18 cellular contexts compared by ENCODE assay signal in the genomic region with DNA sequence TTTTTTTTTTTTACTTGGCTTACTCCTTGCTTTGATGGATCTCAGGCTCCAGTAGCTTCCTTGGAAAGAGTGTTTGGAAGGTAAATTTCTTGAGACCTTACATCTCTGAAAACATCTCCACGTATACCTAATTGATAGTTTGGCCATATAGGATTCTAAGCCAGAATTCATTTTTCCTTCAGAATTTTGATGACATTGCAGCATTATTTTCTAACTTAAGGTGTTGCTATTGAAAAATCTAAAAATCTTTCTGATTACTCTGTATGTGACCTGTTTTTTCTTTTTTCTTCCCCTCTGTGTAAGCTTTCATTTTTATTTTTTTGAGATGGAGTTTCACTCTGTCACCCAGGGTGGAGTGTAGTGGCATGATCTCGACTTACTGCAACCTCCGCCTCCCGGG. TPM values are rescaled to one million over a fixed set of nuclear protein-coding genes. Genes with fewer than 3 reads are reported as not detected.
DNase-seq lines count a peak whose midpoint lies in the region; ATAC-seq and TF ChIP-seq lines count a peak whose summit lies in the region.
"Had no signal": no experiment of that assay in that cellular context is flagged by ENCODE, and none has a peak within 500 bp of the region (broad histone marks: within the 10 kb centered on the region; RNA-seq: fewer than 3 reads in every experiment).

No MANE protein-coding gene starts in this region.

- CTCF ChIA-PET in HEK293T (lab: Yijun Ruan, JAX) = no interaction called here
- CTCF ChIA-PET in CD4-positive, alpha-beta memory T cell (lab: Charles Lee; ENCODE audit: partially characterized antibody) = no interaction called here

- H3K9me3 ChIP-seq in esophagus muscularis mucosa = no peaks in the 10 kb centered on the region
- no peaks in the 10 kb centered on the region for H3K9me3 ChIP-seq in CD4-positive, alpha-beta memory T cell (ENCODE audit: control insufficient read depth in 1 of 2, low read length in 2 of 2)
- H3K9me3 ChIP-seq: HAP-1 had no signal

- no peaks in the 10 kb centered on the region for H3K9me3 Mint-ChIP-seq in activated T-cell treated with anti-CD3 and anti-CD28 coated beads, Interleukin-2, amount 50 U/mL, for 72 hours
- H3K9me3 Mint-ChIP-seq in CD4-positive, alpha-beta memory T cell = peaks cover 0 to 1% (median 0%) of the 10 kb centered on the region in 8 donors
- H3K9me3 Mint-ChIP-seq: CD8-positive, alpha-beta T cell had no signal

- H3K27ac ChIP-seq in VCaP (peak overlapping the region; percentile 4; the same call in 1 of the 2 replicates), esophagus muscularis mucosa (replicated peaks in 1 of 4) (no peak overlapping the region)
- H3K27ac ChIP-seq in CD4-positive, alpha-beta memory T cell (ENCODE audit: low read depth, low read length) = no peak overlapping the region
- H3K27ac ChIP-seq: 22Rv1 had no signal

- H3K4me1 Mint-ChIP-seq in activated T-cell treated with anti-CD3 and anti-CD28 coated beads, Interleukin-2, amount 50 U/mL, for 72 hours (ENCODE audit: low read depth) = peaks cover 8% of the 10 kb centered on the region
- peaks cover 0 to 3% (median 2%) of the 10 kb centered on the region in 4 donors for H3K4me1 Mint-ChIP-seq in CD4-positive, alpha-beta memory T cell

- no peak for TF ChIP-seq EP300 in esophagus muscularis mucosa (IDR thresholded peaks at IDR 0.05)

- no peak for ATAC-seq in activated T-cell treated with anti-CD3 and anti-CD28 coated beads, Interleukin-2, amount 50 U/mL, for 72 hours (replicated peaks in 1 of 2)
- ATAC-seq: CD8-positive, alpha-beta T cell had no signal

- H3K27me3 Mint-ChIP-seq in activated T-cell treated with anti-CD3 and anti-CD28 coated beads, Interleukin-2, amount 50 U/mL, for 72 hours (ENCODE audit: low read depth) = no peaks in the 10 kb centered on the region
- H3K27me3 Mint-ChIP-seq in CD4-positive, alpha-beta memory T cell = no peaks in the 10 kb centered on the region

- POLR2A ChIA-PET in HEK293T (lab: Yijun Ruan, JAX) = interaction anchor here (1.6 kb wide), 1 partner anchor 9 kb away, joined by 4 read pairs; no protein-coding TSS in a partner anchor
- POLR2A ChIA-PET in CD4-positive, alpha-beta memory T cell (lab: Charles Lee; ENCODE audit: partially characterized antibody) = no interaction called here

- intact Hi-C loops in esophagus muscularis mucosa (cut with DNase I) = no loop called here
- intact Hi-C loops in CD4-positive, alpha-beta memory T cell (cut with micrococcal nuclease) = no loop called here

- no peak overlapping the region for H3K4me3 ChIP-seq in esophagus muscularis mucosa
- no peak overlapping the region for H3K4me3 ChIP-seq in CD4-positive, alpha-beta memory T cell (ENCODE audit: low read length in 2 of 2)
- H3K4me3 ChIP-seq: HAP-1 had no signal

- no peak overlapping the region for H3K4me3 Mint-ChIP-seq in activated T-cell treated with anti-CD3 and anti-CD28 coated beads, Interleukin-2, amount 50 U/mL, for 72 hours
- H3K4me3 Mint-ChIP-seq in CD4-positive, alpha-beta memory T cell = peak overlapping the region in 1 of 8 donors; percentile 7
- H3K4me3 Mint-ChIP-seq: CD8-positive, alpha-beta T cell had no signal

- no peak for TF ChIP-seq POLR2A in esophagus muscularis mucosa (IDR thresholded peaks at IDR 0.05; ENCODE audit: low read depth)

- no peaks in the 10 kb centered on the region for H3K4me1 ChIP-seq in esophagus muscularis mucosa
- no peaks in the 10 kb centered on the region for H3K4me1 ChIP-seq in CD4-positive, alpha-beta memory T cell (ENCODE audit: insufficient read depth, low read length)

- TF ChIP-seq CTCF in VCaP (conservative IDR thresholded peaks at IDR 0.05) (no peak), esophagus muscularis mucosa (IDR thresholded peaks at IDR 0.05) (no peak)

- no peak for DNase-seq in activated T-cell treated with anti-CD3 and anti-CD28 coated beads, Interleukin-2, amount 50 U/mL, for 72 hours
- DNase-seq in activated T-cell treated with anti-CD3 and anti-CD28 coated beads, Interleukin-2, amount 50 U/mL, for 48 hours = no peak
- DNase-seq in HEK293T (ENCODE audit: extremely low spot score) = no peak
- peak; percentile 7 for DNase-seq in esophagus muscularis mucosa (ENCODE audit: extremely low spot score)
- no peak for DNase-seq in activated CD8-positive, alpha-beta memory T cell treated with anti-CD3 and anti-CD28 coated beads, Interleukin-2, amount 50 U/mL, for 4 hours
- no peak for DNase-seq in CD4-positive, alpha-beta memory T cell
- no peak for DNase-seq in Ammon's horn (ENCODE audit: low spot score)
- DNase-seq: ACHN; AML-193; C1 segment of cervical spinal cord; CD8-positive, alpha-beta T cell; DMS53; DMS79 treated with DMSO at 0.1 percent for 48 hours; GF-D8; GOT3 had no signal

- no peaks in the 10 kb centered on the region for H3K36me3 ChIP-seq in esophagus muscularis mucosa
- H3K36me3 ChIP-seq in CD4-positive, alpha-beta memory T cell (ENCODE audit: insufficient read depth, low read length) = no peaks in the 10 kb centered on the region
- H3K36me3 ChIP-seq: HAP-1 had no signal

- peak overlapping the region; percentile 14 for H3K27ac Mint-ChIP-seq in activated T-cell treated with anti-CD3 and anti-CD28 coated beads, Interleukin-2, amount 50 U/mL, for 72 hours
- H3K27ac Mint-ChIP-seq in CD4-positive, alpha-beta memory T cell = no peak overlapping the region
- H3K27ac Mint-ChIP-seq: CD8-positive, alpha-beta T cell had no signal

- 91% methylated on average over 4 of the region's 4 CpGs for WGBS in esophagus muscularis mucosa

- H3K27me3 ChIP-seq in esophagus muscularis mucosa = no peaks in the 10 kb centered on the region
- H3K27me3 ChIP-seq in CD4-positive, alpha-beta memory T cell (ENCODE audit: insufficient read depth, low read length) = no peaks in the 10 kb centered on the region

- no peaks in the 10 kb centered on the region for H3K36me3 Mint-ChIP-seq in activated T-cell treated with anti-CD3 and anti-CD28 coated beads, Interleukin-2, amount 50 U/mL, for 72 hours (ENCODE audit: insufficient read depth in 2 of 2)
- peaks cover 0 to 2% of the 10 kb centered on the region in 2 donors for H3K36me3 Mint-ChIP-seq in CD4-positive, alpha-beta memory T cell
- H3K36me3 Mint-ChIP-seq: CD8-positive, alpha-beta T cell had no signal

TF ChIP-seq in HEK293T, 16 proteins besides CTCF, POLR2A, EP300 and RAD21:
- TF ChIP-seq FOXK2 (IDR thresholded peaks at IDR 0.05) (no peak), ZNF384 (IDR thresholded peaks at IDR 0.05) (peak; percentile 52; the same call in 1 of the 2 replicates), FOXA1 (IDR thresholded peaks at IDR 0.05) (no peak), LEF1 (IDR thresholded peaks at IDR 0.05; ENCODE audit: borderline replicate concordance) (no peak), ELF4 (IDR thresholded peaks at IDR 0.05) (no peak)

RNA-seq across cellular contexts. Expression of gene SPTBN2, which starts 23.1 kb away (rescaled TPM):
- 1 to 10 TPM in 1 of 2 donors, under 1 TPM in 1; 0.69 to 1.5 TPM for total RNA-seq in activated T-cell treated with anti-CD3 and anti-CD28 coated beads, Interleukin-2, amount 50 U/mL, for 72 hours
- total RNA-seq in esophagus muscularis mucosa = 10 to 100 TPM in 2 of 4 donors, 1 to 10 TPM in 2; 3.3 to 12.5 (median 10.0) TPM
- total RNA-seq in CD4-positive, alpha-beta memory T cell = not detected
- polyA plus RNA-seq in CD4-positive, alpha-beta memory T cell = not detected
- total RNA-seq: CD8-positive, alpha-beta T cell had no signal
